13 cellular contexts compared by ENCODE assay signal in genomic region chr12:12731785-12732184, GRCh38. TPM values are rescaled to one million over a fixed set of nuclear protein-coding genes. Genes with fewer than 3 reads are reported as not detected.
"Had no signal": no experiment of that assay in that cellular context is flagged by ENCODE, and none has a peak within 500 bp of the region (broad histone marks: within the 10 kb centered on the region; RNA-seq: fewer than 3 reads in every experiment).

No MANE protein-coding gene starts in this region.

- ATAC-seq: gastroesophageal sphincter; heart right ventricle; stimulated activated effector memory CD8-positive, alpha-beta T cell treated with anti-CD3 and anti-CD28 coated beads, Interleukin-12 subunit alpha, Interleukin-12 subunit beta, amount 100 ng/mL, for 72 hours had no signal

- FAIRE-seq: astrocyte, bronchial epithelial cell had no signal

- H3K27ac ChIP-seq: gastroesophageal sphincter, heart right ventricle, neutrophil, thoracic aorta had no signal

- DNase-seq: activated CD4-positive, alpha-beta T cell treated with anti-CD3 and anti-CD28 coated beads for 1 hour; activated gamma-delta T cell; dermis blood vessel endothelial cell; erythroblast; heart right ventricle; T-helper 1 cell had no signal

- H3K4me3 Mint-ChIP-seq: stimulated activated effector memory CD8-positive, alpha-beta T cell treated with anti-CD3 and anti-CD28 coated beads, Interleukin-12 subunit alpha, Interleukin-12 subunit beta, amount 100 ng/mL, for 72 hours had no signal

- H3K36me3 ChIP-seq: gastroesophageal sphincter, heart right ventricle, neutrophil, thoracic aorta had no signal

- H3K27me3 ChIP-seq: gastroesophageal sphincter, heart right ventricle, neutrophil had no signal

- H3K9me3 Mint-ChIP-seq: stimulated activated effector memory CD8-positive, alpha-beta T cell treated with anti-CD3 and anti-CD28 coated beads, Interleukin-12 subunit alpha, Interleukin-12 subunit beta, amount 100 ng/mL, for 72 hours had no signal

- H3K27ac Mint-ChIP-seq: stimulated activated effector memory CD8-positive, alpha-beta T cell treated with anti-CD3 and anti-CD28 coated beads, Interleukin-12 subunit alpha, Interleukin-12 subunit beta, amount 100 ng/mL, for 72 hours had no signal

- H3K4me3 ChIP-seq: gastroesophageal sphincter, heart right ventricle, thoracic aorta had no signal

- H3K9me3 ChIP-seq: gastroesophageal sphincter, heart right ventricle, neutrophil, thoracic aorta had no signal

RNA-seq across cellular contexts. Expression of gene GPR19, which starts 35.8 kb away (rescaled TPM):
- total RNA-seq: bronchial epithelial cell, posterior vena cava had no signal
